Comparison of ENCODE assay signal across 12 cellular contexts in the genomic region with DNA sequence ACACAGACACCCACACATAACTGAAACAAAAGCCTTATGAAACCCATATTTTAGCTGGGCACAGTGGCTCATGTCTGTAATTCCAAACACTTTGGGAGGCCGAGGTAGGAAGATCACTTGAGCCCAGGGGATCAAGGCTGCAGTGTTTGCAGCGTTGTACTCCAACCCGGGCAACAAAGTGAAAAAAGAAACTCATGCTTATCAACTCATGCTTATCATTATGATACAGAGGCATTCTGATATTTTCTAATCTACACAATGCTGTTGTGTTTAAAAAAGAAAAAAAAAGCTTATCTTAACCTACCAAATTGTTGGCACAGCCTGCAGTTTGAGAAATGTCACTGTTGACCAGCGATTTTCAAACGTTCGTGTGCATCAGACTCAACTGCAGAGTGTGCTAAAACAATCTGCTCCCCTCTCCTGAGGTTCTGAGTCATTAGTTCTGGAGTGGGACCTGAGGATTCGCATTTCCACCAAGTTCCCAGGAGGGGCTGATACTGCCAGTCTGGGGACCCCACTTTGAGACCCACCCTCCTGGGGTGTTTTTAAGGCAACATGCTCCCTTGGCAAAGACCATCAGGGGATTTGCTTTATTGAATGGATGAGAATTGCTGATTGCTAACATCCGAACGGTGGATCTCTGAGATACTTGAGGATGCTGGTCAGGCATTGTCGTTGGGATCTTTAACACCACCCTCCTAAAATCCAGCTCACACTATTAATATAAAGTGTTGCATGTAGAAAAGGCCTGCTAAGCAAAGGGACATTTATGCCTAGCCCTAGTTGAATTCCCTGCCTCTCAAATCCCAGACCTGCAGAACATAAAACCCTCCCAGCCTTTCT. TPM values are rescaled to one million over a fixed set of nuclear protein-coding genes. Genes with fewer than 3 reads are reported as not detected.
DNase-seq lines count a peak whose midpoint lies in the region; ATAC-seq and TF ChIP-seq lines count a peak whose summit lies in the region.
"Had no signal": no experiment of that assay in that cellular context is flagged by ENCODE, and none has a peak within 500 bp of the region (broad histone marks: within the 10 kb centered on the region; RNA-seq: fewer than 3 reads in every experiment).

No MANE protein-coding gene starts in this region.

- no peak overlapping the region for H3K27ac Mint-ChIP-seq in activated CD4-positive, alpha-beta T cell treated with anti-CD3 and anti-CD28 coated beads, Interleukin-2, amount 10 ng/mL, durations not matched to agents 24 days and 14 days

- no peaks in the 10 kb centered on the region for H3K36me3 Mint-ChIP-seq in activated CD4-positive, alpha-beta T cell treated with anti-CD3 and anti-CD28 coated beads, Interleukin-2, amount 10 ng/mL, durations not matched to agents 24 days and 14 days (ENCODE audit: low read depth)

- H3K27me3 ChIP-seq in adrenal gland (no peaks in the 10 kb centered on the region), right cardiac atrium (ENCODE audit: control insufficient read depth, insufficient read depth) (no peaks in the 10 kb centered on the region), gastrocnemius medialis (no peaks in the 10 kb centered on the region), foreskin keratinocyte (no peaks in the 10 kb centered on the region)

- H3K4me1 ChIP-seq in adrenal gland (replicated peaks in 1 of 2) (peaks cover 77 to 98% of the 10 kb centered on the region in 2 donors), right cardiac atrium (ENCODE audit: control insufficient read depth, insufficient read depth, low read length) (peaks cover 57% of the 10 kb centered on the region), gastrocnemius medialis (peaks cover 89 to 100% of the 10 kb centered on the region in 2 donors), foreskin keratinocyte (peaks cover 13% of the 10 kb centered on the region)

- H3K4me3 Mint-ChIP-seq in activated CD4-positive, alpha-beta T cell treated with anti-CD3 and anti-CD28 coated beads, Interleukin-2, amount 10 ng/mL, durations not matched to agents 24 days and 14 days: no peak overlapping the region
- H3K4me3 Mint-ChIP-seq: stimulated activated naive CD8-positive, alpha-beta T cell treated with anti-CD3 and anti-CD28 coated beads, Interleukin-15, amount 100 ng/mL, for 72 hours had no signal

- TF ChIP-seq POLR2A in adrenal gland (IDR thresholded peaks at IDR 0.05) (peak in 1 of 2 donors; percentile 66), gastrocnemius medialis (IDR thresholded peaks at IDR 0.05) (no peak)

- H3K27me3 Mint-ChIP-seq in activated CD4-positive, alpha-beta T cell treated with anti-CD3 and anti-CD28 coated beads, Interleukin-2, amount 10 ng/mL, durations not matched to agents 24 days and 14 days: no peaks in the 10 kb centered on the region
- H3K27me3 Mint-ChIP-seq: stimulated activated naive CD8-positive, alpha-beta T cell treated with anti-CD3 and anti-CD28 coated beads, Interleukin-15, amount 100 ng/mL, for 72 hours had no signal

- intact Hi-C loops in adrenal gland (cut with DNase I) (no loop called here), right cardiac atrium (cut with DNase I) (no loop called here), gastrocnemius medialis (cut with DNase I; ENCODE audit: low total_unique reads) (no loop called here)
- intact Hi-C loops in activated CD4-positive, alpha-beta T cell treated with anti-CD3 and anti-CD28 coated beads, Interleukin-2, amount 10 ng/mL, durations not matched to agents 24 days and 14 days (cut with micrococcal nuclease): no loop called here

- WGBS in adrenal gland, 4 donors: 22 to 29% (median 23%) methylated on average over 9 to 10 of the region's 10 CpGs
- 14% methylated on average over 10 of the region's 10 CpGs for WGBS in right cardiac atrium

- peak; percentile 18 to 47 for ATAC-seq in right cardiac atrium
- no peak for ATAC-seq in gastrocnemius medialis
- no peak for ATAC-seq in foreskin keratinocyte
- ATAC-seq: stimulated activated naive CD8-positive, alpha-beta T cell treated with anti-CD3 and anti-CD28 coated beads, Interleukin-15, amount 100 ng/mL, for 72 hours had no signal

- peaks cover 3% of the 10 kb centered on the region for H3K4me1 Mint-ChIP-seq in activated CD4-positive, alpha-beta T cell treated with anti-CD3 and anti-CD28 coated beads, Interleukin-2, amount 10 ng/mL, durations not matched to agents 24 days and 14 days

- H3K4me3 ChIP-seq in adrenal gland (peak overlapping the region in 1 of 4 donors; percentile 6), right cardiac atrium (ENCODE audit: low read length) (no peak overlapping the region), gastrocnemius medialis (no peak overlapping the region)

- H3K9me3 ChIP-seq in adrenal gland (replicated peaks in 1 of 3) (no peaks in the 10 kb centered on the region), right cardiac atrium (ENCODE audit: control insufficient read depth, low read length) (no peaks in the 10 kb centered on the region), gastrocnemius medialis (no peaks in the 10 kb centered on the region)

- DNase-seq in CMK (ENCODE audit: low read depth) (peak; percentile 45), adrenal gland (peak in 6 of 7 donors; percentile 63 to 81 (median 68)), right cardiac atrium (peak in 2 of 3 donors; percentile 11 to 19), gastrocnemius medialis (no peak), middle frontal gyrus (ENCODE audit: extremely low spot score, low spot score) (no peak), NCI-H345 treated with DMSO at 0.1 percent for 48 hours (lab: John Stamatoyannopoulos, UW; ENCODE audit: unreplicated experiment) (no peak), foreskin keratinocyte (no peak)
- DNase-seq in activated CD4-positive, alpha-beta T cell treated with anti-CD3 and anti-CD28 coated beads, Interleukin-2, amount 10 ng/mL, durations not matched to agents 24 days and 14 days: no peak
- DNase-seq: activated CD8-positive, alpha-beta memory T cell treated with anti-CD3 and anti-CD28 coated beads, Interleukin-2, amount 50 U/mL, for 48 hours; NCI-H1417 treated with DMSO at 0.1 percent for 48 hours; stimulated activated naive CD8-positive, alpha-beta T cell treated with anti-CD3 and anti-CD28 coated beads, Interleukin-15, amount 100 ng/mL, for 72 hours; T1000 had no signal

- in situ Hi-C loops in gastrocnemius medialis (cut with MboI; ENCODE audit: low sequenced_read_pairs in 4 of 4): no loop called here

- TF ChIP-seq CTCF in adrenal gland (IDR thresholded peaks at IDR 0.05) (no peak), gastrocnemius medialis (IDR thresholded peaks at IDR 0.05 in 4 of 5, conservative IDR thresholded peaks at IDR 0.05 in 1 of 5) (no peak), foreskin keratinocyte (conservative IDR thresholded peaks at IDR 0.05) (no peak)

- no peaks in the 10 kb centered on the region for H3K9me3 Mint-ChIP-seq in activated CD4-positive, alpha-beta T cell treated with anti-CD3 and anti-CD28 coated beads, Interleukin-2, amount 10 ng/mL, durations not matched to agents 24 days and 14 days
- H3K9me3 Mint-ChIP-seq: stimulated activated naive CD8-positive, alpha-beta T cell treated with anti-CD3 and anti-CD28 coated beads, Interleukin-15, amount 100 ng/mL, for 72 hours had no signal

- H3K27ac ChIP-seq in adrenal gland (peak overlapping the region; percentile 66 to 97 (median 89)), right cardiac atrium (ENCODE audit: low read length) (peak overlapping the region; percentile 73), gastrocnemius medialis (peak overlapping the region; percentile 20 to 59 (median 28)), foreskin keratinocyte (no peak overlapping the region)

- H3K36me3 ChIP-seq in adrenal gland (replicated peaks in 1 of 2) (no peaks in the 10 kb centered on the region), gastrocnemius medialis (no peaks in the 10 kb centered on the region)

RNA-seq across cellular contexts. Expression of gene CHST3, which starts 16.2 kb away (rescaled TPM):
- total RNA-seq in adrenal gland: 10 to 100 TPM; 32.2 to 49.7 (median 35.9) TPM
- polyA plus RNA-seq in adrenal gland: 10 to 100 TPM in 1 of 3 donors, 1 to 10 TPM in 2; 3.9 to 30.2 (median 5.4) TPM
- total RNA-seq in right cardiac atrium: 10 to 100 TPM; 19.8 to 37.0 (median 23.3) TPM
- 14.9 TPM for polyA plus RNA-seq in right cardiac atrium
- total RNA-seq in gastrocnemius medialis: 10 to 100 TPM; 11.5 to 31.6 (median 16.3) TPM
- total RNA-seq in foreskin keratinocyte: 23.0 and 23.9 TPM in 2 replicates
- 7.9 and 8.0 TPM in 2 replicates for polyA plus RNA-seq in foreskin keratinocyte
- total RNA-seq in activated CD4-positive, alpha-beta T cell treated with anti-CD3 and anti-CD28 coated beads, Interleukin-2, amount 10 ng/mL, durations not matched to agents 24 days and 14 days: 0.36 and 0.63 TPM in 2 replicates

Comparison
In these comparisons a context has a peak if more than half of its experiments do, and no peak if none do; other contexts are left out.
1. DNase-seq: peak in CMK (single experiment), adrenal gland (6 of 7) and right cardiac atrium (2 of 3); none in gastrocnemius medialis (0 of 2), middle frontal gyrus (single experiment), NCI-H345 treated with DMSO at 0.1 percent for 48 hours (single experiment), foreskin keratinocyte (0 of 2) and activated CD4-positive, alpha-beta T cell treated with anti-CD3 and anti-CD28 coated beads, Interleukin-2, amount 10 ng/mL, durations not matched to agents 24 days and 14 days (single experiment).
2. ATAC-seq: peak in right cardiac atrium (2 of 2); none in gastrocnemius medialis (0 of 2) and foreskin keratinocyte (single experiment).